ENCODE assay signal across 8 cellular contexts in genomic region chr9:134858051-134858841, GRCh38. TPM values are rescaled to one million over a fixed set of nuclear protein-coding genes. Genes with fewer than 3 reads are reported as not detected.
DNase-seq lines count a peak whose midpoint lies in the region; ATAC-seq and TF ChIP-seq lines count a peak whose summit lies in the region.

No MANE protein-coding gene starts in this region.

- peak; percentile 53 for TF ChIP-seq CTCF in GM13977 (IDR thresholded peaks at IDR 0.05; ENCODE audit: extremely low read depth, insufficient read depth, missing control alignments)
- TF ChIP-seq CTCF in CD14-positive monocyte (IDR thresholded peaks at IDR 0.05) = no peak

- intact Hi-C loops in CD14-positive monocyte (cut with micrococcal nuclease) = no loop called here

- peak; percentile 76 for ATAC-seq in GM21526 (IDR thresholded peaks at IDR 0.05; ENCODE audit: low FRiP score, unreplicated experiment)
- ATAC-seq in esophagus mucosa = peak; percentile 48

- peaks cover 5 to 12% (median 12%) of the 10 kb centered on the region in 3 donors for H3K27me3 Mint-ChIP-seq in CD14-positive monocyte (ENCODE audit: low read depth in 3 of 3)

- no peak overlapping the region for H3K4me3 Mint-ChIP-seq in CD14-positive monocyte

- in situ Hi-C loops in GM13977 (cut with MboI; ENCODE audit: low pct_unique_long_range_greater_than_20kb, low sequenced_read_pairs, unreplicated experiment) = no loop called here

- H3K9me3 Mint-ChIP-seq in CD14-positive monocyte = peaks cover 0 to 12% (median 5%) of the 10 kb centered on the region in 7 donors

- peak; percentile 81 for DNase-seq in GM13977 (ENCODE audit: low spot score)
- peak; percentile 14 for DNase-seq in HS-5 (ENCODE audit: low read depth)
- DNase-seq in CD14-positive monocyte (ENCODE audit: low spot score) = no peak
- DNase-seq in T-helper 9 cell = no peak
- DNase-seq in NOMO-1 (lab: John Stamatoyannopoulos, UW; ENCODE audit: unreplicated experiment in 2 of 2) = no peak
- no peak for DNase-seq in NCI-H69 (lab: John Stamatoyannopoulos, UW)

- no peak overlapping the region for H3K27ac Mint-ChIP-seq in CD14-positive monocyte

- H3K4me1 Mint-ChIP-seq in CD14-positive monocyte = no peaks in the 10 kb centered on the region

- H3K36me3 Mint-ChIP-seq in CD14-positive monocyte = no peaks in the 10 kb centered on the region

RNA-seq across cellular contexts. Expression of gene FCN2, which starts 22.4 kb away (rescaled TPM):
- total RNA-seq in esophagus mucosa = 0.16 TPM
- not detected for polyA plus RNA-seq in CD14-positive monocyte

RNA-seq across cellular contexts. Expression of gene FCN1, which starts 59.5 kb away (rescaled TPM):
- 0.12 TPM for total RNA-seq in esophagus mucosa
- 1,000 to 10,000 TPM; 6,268 to 7,680 TPM for polyA plus RNA-seq in CD14-positive monocyte

Comparison
In these comparisons a context has a peak if more than half of its experiments do, and no peak if none do; other contexts are left out.
1. DNase-seq: peak in GM13977 (single experiment) and HS-5 (single experiment); none in CD14-positive monocyte (single experiment), T-helper 9 cell (single experiment), NOMO-1 (0 of 2) and NCI-H69 (single experiment).